ENCODE assay signal across 8 cellular contexts in genomic region chr12:78863482-78864427, GRCh38.
A peak's percentile ranks its signal among the peaks of the same experiment; 100 is the strongest.
DNase-seq lines count a peak whose midpoint lies in the region; ATAC-seq and TF ChIP-seq lines count a peak whose summit lies in the region.

No MANE protein-coding gene starts in this region.

- peaks cover 2 to 10% of the 10 kb centered on the region in 2 donors for H3K9me3 Mint-ChIP-seq in effector memory CD8-positive, alpha-beta T cell

- H3K4me1 ChIP-seq in parathyroid adenoma: no peaks in the 10 kb centered on the region

- DNase-seq in DMS153 treated with DMSO at 0.1 percent for 48 hours (lab: John Stamatoyannopoulos, UW; ENCODE audit: unreplicated experiment) (peak; percentile 82), LNCaP clone FGC (ENCODE audit: low read depth) (no peak), SW480 (ENCODE audit: low spot score) (peak; percentile 90), germinal center (ENCODE audit: low spot score) (peak; percentile 9), NK-92 (lab: John Stamatoyannopoulos, UW; ENCODE audit: unreplicated experiment) (no peak)
- no peak for DNase-seq in effector memory CD8-positive, alpha-beta T cell

- H3K27me3 Mint-ChIP-seq in effector memory CD8-positive, alpha-beta T cell: no peaks in the 10 kb centered on the region

- peak overlapping the region; percentile 56 for H2AFZ ChIP-seq in parathyroid adenoma

- H3K4me3 ChIP-seq in LNCaP clone FGC (ENCODE audit: low read depth, low read length) (peak overlapping the region; percentile 48), parathyroid adenoma (ENCODE audit: low read depth, low read length) (peak overlapping the region; percentile 46)

- H3K36me3 Mint-ChIP-seq in effector memory CD8-positive, alpha-beta T cell (ENCODE audit: insufficient read depth): peaks cover 3% of the 10 kb centered on the region

- no peaks in the 10 kb centered on the region for H3K4me1 Mint-ChIP-seq in effector memory CD8-positive, alpha-beta T cell (ENCODE audit: low read depth in 2 of 2)

- H3K79me2 ChIP-seq in parathyroid adenoma: no peaks in the 10 kb centered on the region

- no peaks in the 10 kb centered on the region for H3K9me3 ChIP-seq in parathyroid adenoma (ENCODE audit: control insufficient read depth, low read length)

- ATAC-seq in GM21576 (IDR thresholded peaks at IDR 0.05; ENCODE audit: unreplicated experiment): peak; percentile 58
- ATAC-seq in effector memory CD8-positive, alpha-beta T cell (replicated peaks): no peak

- H3K4me3 Mint-ChIP-seq in effector memory CD8-positive, alpha-beta T cell: peak overlapping the region in 1 of 2 donors; percentile 10

- no peak overlapping the region for H3K27ac ChIP-seq in parathyroid adenoma

- H3K27me3 ChIP-seq in parathyroid adenoma (ENCODE audit: control insufficient read depth, insufficient read depth, low read length): no peaks in the 10 kb centered on the region

- H3K27ac Mint-ChIP-seq in effector memory CD8-positive, alpha-beta T cell: no peak overlapping the region

- H3K9ac ChIP-seq in parathyroid adenoma: no peak overlapping the region

- H3K36me3 ChIP-seq in parathyroid adenoma (ENCODE audit: control insufficient read depth, insufficient read depth, low read length): no peaks in the 10 kb centered on the region

- peak overlapping the region; percentile 81 for H3K4me2 ChIP-seq in parathyroid adenoma (ENCODE audit: low read length)

- TF ChIP-seq CTCF in LNCaP clone FGC (IDR thresholded peaks at IDR 0.05; ENCODE audit: control insufficient read depth, extremely low read depth, insufficient read depth): no peak
- no peak for TF ChIP-seq CTCF in parathyroid adenoma (IDR thresholded peaks at IDR 0.05)

Comparison
In these comparisons a context has a peak if more than half of its experiments do, and no peak if none do; other contexts are left out.
1. DNase-seq: peak in DMS153 treated with DMSO at 0.1 percent for 48 hours (single experiment), SW480 (single experiment) and germinal center (single experiment); none in LNCaP clone FGC (single experiment), effector memory CD8-positive, alpha-beta T cell (0 of 3) and NK-92 (single experiment).